Comparison of ENCODE assay signal across 8 cellular contexts in genomic region chr11:117221775-117222517, GRCh38. TPM values are rescaled to one million over a fixed set of nuclear protein-coding genes. Genes with fewer than 3 reads are reported as not detected.
A peak's percentile ranks its signal among the peaks of the same experiment; 100 is the strongest.
DNase-seq lines count a peak whose midpoint lies in the region; ATAC-seq and TF ChIP-seq lines count a peak whose summit lies in the region.

No MANE protein-coding gene starts in this region.

- H3K4me3 Mint-ChIP-seq in activated T-helper 17 cell treated with anti-CD3 and anti-CD28 coated beads, Interleukin-2, amount 50 U/mL, for 72 hours: no peak overlapping the region

- H3K36me3 Mint-ChIP-seq in activated T-helper 17 cell treated with anti-CD3 and anti-CD28 coated beads, Interleukin-2, amount 50 U/mL, for 72 hours (ENCODE audit: low read depth): peaks cover 100% of the 10 kb centered on the region

- DNase-seq in NCI-H1417 (lab: John Stamatoyannopoulos, UW) (peak in 2 of 3 experiments; percentile 24 to 81), NCI-H1417 treated with DMSO at 0.1 percent for 48 hours (lab: John Stamatoyannopoulos, UW) (no peak), hepatocyte (ENCODE audit: low spot score) (no peak), thyroid gland (peak in 1 of 2 donors; percentile 50), RKO (ENCODE audit: low spot score) (no peak)

- H3K4me3 ChIP-seq in hepatocyte (no peak overlapping the region), thyroid gland (replicated peaks in 1 of 3) (no peak overlapping the region)

- no peaks in the 10 kb centered on the region for H3K79me2 ChIP-seq in hepatocyte

- H3K9me2 ChIP-seq in hepatocyte (replicated peaks; ENCODE audit: insufficient read depth): no peaks in the 10 kb centered on the region

- peaks cover 9% of the 10 kb centered on the region for H3K4me1 Mint-ChIP-seq in activated T-helper 17 cell treated with anti-CD3 and anti-CD28 coated beads, Interleukin-2, amount 50 U/mL, for 72 hours

- H3K27ac Mint-ChIP-seq in activated T-helper 17 cell treated with anti-CD3 and anti-CD28 coated beads, Interleukin-2, amount 50 U/mL, for 72 hours: peak overlapping the region; percentile 38

- no peak for TF ChIP-seq CTCF in hepatocyte (IDR thresholded peaks at IDR 0.05; ENCODE audit: poor library complexity)
- TF ChIP-seq CTCF in thyroid gland (IDR thresholded peaks at IDR 0.05): no peak

- no peaks in the 10 kb centered on the region for H4K20me1 ChIP-seq in hepatocyte (ENCODE audit: insufficient read depth, poor library complexity, severe bottlenecking)

- H3K36me3 ChIP-seq in hepatocyte (replicated peaks; ENCODE audit: insufficient read depth, low read depth): no peaks in the 10 kb centered on the region
- peaks cover 31 to 38% of the 10 kb centered on the region in 2 donors for H3K36me3 ChIP-seq in thyroid gland

- H3K27ac ChIP-seq in hepatocyte: peak overlapping the region; percentile 51
- peak overlapping the region; percentile 67 to 83 (median 82) for H3K27ac ChIP-seq in thyroid gland

- H3K27me3 Mint-ChIP-seq in activated T-helper 17 cell treated with anti-CD3 and anti-CD28 coated beads, Interleukin-2, amount 50 U/mL, for 72 hours: no peaks in the 10 kb centered on the region

- intact Hi-C loops in thyroid gland (cut with DNase I): loop anchor here (10.0 kb wide), 1 partner anchor 77 kb away; the partner anchor contains the start of gene PAFAH1B2

- H3K9me3 Mint-ChIP-seq in activated T-helper 17 cell treated with anti-CD3 and anti-CD28 coated beads, Interleukin-2, amount 50 U/mL, for 72 hours: no peaks in the 10 kb centered on the region

- H2AFZ ChIP-seq in hepatocyte: no peak overlapping the region

- H3K4me1 ChIP-seq in hepatocyte (ENCODE audit: insufficient read depth) (peaks cover 30% of the 10 kb centered on the region), thyroid gland (peaks cover 10 to 41% of the 10 kb centered on the region in 2 donors)

- 53% methylated on average over 7 of the region's 7 CpGs for WGBS in hepatocyte (ENCODE audit: low lambda C conversion rate, missing lambda C conversion rate)
- 53% methylated on average over 7 of the region's 7 CpGs for WGBS in thyroid gland, 2 donors

- no peak for ATAC-seq in activated T-helper 17 cell treated with anti-CD3 and anti-CD28 coated beads, Interleukin-2, amount 50 U/mL, for 72 hours (replicated peaks)
- ATAC-seq in GM19463 (IDR thresholded peaks at IDR 0.05; ENCODE audit: unreplicated experiment) (no peak), GM18907 (IDR thresholded peaks at IDR 0.05; ENCODE audit: unreplicated experiment) (no peak)

- no peak overlapping the region for H3K4me2 ChIP-seq in hepatocyte

- peak in 1 of 2 donors; percentile 5 for TF ChIP-seq POLR2A in thyroid gland (IDR thresholded peaks at IDR 0.05)

- H3K9me3 ChIP-seq in hepatocyte (ENCODE audit: low read depth): no peaks in the 10 kb centered on the region
- no peaks in the 10 kb centered on the region for H3K9me3 ChIP-seq in thyroid gland

- H3K27me3 ChIP-seq in hepatocyte (no peaks in the 10 kb centered on the region), thyroid gland (no peaks in the 10 kb centered on the region)

RNA-seq across cellular contexts. Expression of gene PCSK7, which starts 9.9 kb away (rescaled TPM):
- 100 to 1,000 TPM; 101 to 106 TPM for total RNA-seq in activated T-helper 17 cell treated with anti-CD3 and anti-CD28 coated beads, Interleukin-2, amount 50 U/mL, for 72 hours
- 21.9 and 25.9 TPM in 2 replicates for total RNA-seq in hepatocyte
- 33.0 and 33.2 TPM in 2 replicates for polyA plus RNA-seq in hepatocyte
- total RNA-seq in thyroid gland: 10 to 100 TPM; 36.1 to 61.1 (median 47.5) TPM

RNA-seq across cellular contexts. Expression of gene RNF214, which starts 10.5 kb away (rescaled TPM):
- total RNA-seq in activated T-helper 17 cell treated with anti-CD3 and anti-CD28 coated beads, Interleukin-2, amount 50 U/mL, for 72 hours: 10 to 100 TPM; 15.3 to 18.6 TPM
- total RNA-seq in hepatocyte: 11.1 and 12.5 TPM in 2 replicates
- 26.2 and 27.0 TPM in 2 replicates for polyA plus RNA-seq in hepatocyte
- total RNA-seq in thyroid gland: 10 to 100 TPM; 17.4 to 22.8 (median 20.0) TPM

RNA-seq across cellular contexts. Expression of gene TAGLN, which starts 22.8 kb away (rescaled TPM):
- total RNA-seq in activated T-helper 17 cell treated with anti-CD3 and anti-CD28 coated beads, Interleukin-2, amount 50 U/mL, for 72 hours: 1 to 10 TPM; 5.1 to 9.6 TPM
- total RNA-seq in hepatocyte: 126 and 150 TPM in 2 replicates
- 94.0 and 113 TPM in 2 replicates for polyA plus RNA-seq in hepatocyte
- 100 to 1,000 TPM; 155 to 407 (median 229) TPM for total RNA-seq in thyroid gland

RNA-seq across cellular contexts. Expression of gene SIDT2, which starts 43.4 kb away (rescaled TPM):
- 10 to 100 TPM; 25.0 to 43.9 TPM for total RNA-seq in activated T-helper 17 cell treated with anti-CD3 and anti-CD28 coated beads, Interleukin-2, amount 50 U/mL, for 72 hours
- total RNA-seq in hepatocyte (27.1 and 32.0 TPM in 2 replicates), thyroid gland (10 to 100 TPM; 31.8 to 54.5 (median 42.3) TPM)
- polyA plus RNA-seq in hepatocyte: 16.7 and 19.9 TPM in 2 replicates

Comparison
In these comparisons a context has a peak if more than half of its experiments do, and no peak if none do; other contexts are left out.
1. DNase-seq: peak in NCI-H1417 (2 of 3); none in NCI-H1417 treated with DMSO at 0.1 percent for 48 hours (single experiment), hepatocyte (single experiment) and RKO (single experiment).
2. RNA of gene TAGLN, which starts 22.8 kb away (total RNA-seq): 155 to 407 TPM in thyroid gland and 126 to 150 TPM in hepatocyte; 5.1 to 9.6 TPM in activated T-helper 17 cell treated with anti-CD3 and anti-CD28 coated beads, Interleukin-2, amount 50 U/mL, for 72 hours; every median in the first group is over 10 times any median in the second.